ENCODE assay signal across 23 cellular contexts in the genomic region with DNA sequence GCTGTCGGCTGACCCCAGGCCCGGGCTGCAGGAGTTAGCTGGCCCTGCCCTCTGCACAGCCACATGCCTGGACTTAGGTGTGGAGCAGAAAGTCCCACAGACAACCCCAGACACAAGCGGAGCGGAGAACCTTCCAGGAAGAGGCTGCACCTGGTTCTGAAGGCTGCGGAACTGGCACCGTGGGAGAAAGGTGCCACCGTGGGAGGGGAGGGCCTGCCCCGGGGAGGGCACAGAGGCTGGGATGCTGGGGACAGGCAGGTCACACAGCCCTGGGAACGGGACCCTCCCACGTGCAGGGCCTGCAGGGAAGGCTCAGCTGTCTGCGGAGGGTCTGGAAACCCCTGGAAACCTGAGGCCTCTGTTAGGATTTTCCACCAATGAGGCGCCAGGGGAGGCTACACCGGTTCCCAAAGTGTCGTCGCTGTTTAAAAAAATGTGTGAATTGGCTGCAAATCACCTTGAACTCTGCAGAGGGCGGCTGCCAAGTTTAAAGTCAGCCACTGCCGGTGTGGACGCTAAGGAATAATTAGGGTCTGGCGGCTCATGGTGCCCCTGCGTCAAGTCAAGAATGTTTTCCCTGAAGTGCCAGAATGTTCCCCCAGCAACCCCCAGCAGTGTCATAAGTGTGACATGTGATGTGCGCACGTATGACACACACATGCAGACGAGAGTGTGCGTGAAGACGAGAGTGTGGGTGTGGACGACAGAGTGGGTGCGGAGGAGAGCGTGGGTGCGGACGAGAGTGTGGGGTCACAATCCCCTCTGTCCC. TPM values are rescaled to one million over a fixed set of nuclear protein-coding genes. Genes with fewer than 3 reads are reported as not detected.
DNase-seq lines count a peak whose midpoint lies in the region; ATAC-seq, FAIRE-seq and TF ChIP-seq lines count a peak whose summit lies in the region.
"Had no signal": no experiment of that assay in that cellular context is flagged by ENCODE, and none has a peak within 500 bp of the region (broad histone marks: within the 10 kb centered on the region; RNA-seq: fewer than 3 reads in every experiment).

No MANE protein-coding gene starts in this region.

- FAIRE-seq in GM12878 (lab: Jason Lieb, UNC), result no peak
- FAIRE-seq: GM12891 had no signal

- H3K4me1 Mint-ChIP-seq in activated naive CD4-positive, alpha-beta T cell treated with anti-CD3 and anti-CD28 coated beads, Interleukin-2, amount 10 ng/mL, durations not matched to agents 7 days and 5 days, result peaks cover 13% of the 10 kb centered on the region

- no peak for DNase-seq in activated naive CD4-positive, alpha-beta T cell treated with anti-CD3 and anti-CD28 coated beads, Interleukin-2, amount 10 ng/mL, durations not matched to agents 7 days and 5 days
- no peak for DNase-seq in activated naive CD4-positive, alpha-beta T cell treated with anti-CD3 and anti-CD28 coated beads, Interleukin-2, amount 50 U/mL, for 16 hours
- DNase-seq in GM12878 (ENCODE audit: low read depth, low spot score) (no peak), mesendoderm (peak; percentile 71), superior temporal gyrus (ENCODE audit: extremely low spot score) (no peak), EL (no peak)
- DNase-seq: 8988T; Caco-2; DMS53; NCI-H1048; NCI-H1694; NCI-H2107; NCI-H226; NCI-H526 treated with DMSO at 0.1 percent for 48 hours; NK-92 treated with Interleukin-12 subunit alpha and Interleukin-12 subunit beta, amount 100 ng/mL, for 24 hours; PC-3 had no signal

- no peak for TF ChIP-seq CTCF in GM12878 (IDR thresholded peaks at IDR 0.05 in 2 of 3, conservative IDR thresholded peaks at IDR 0.05 in 1 of 3; ENCODE audit: control insufficient read depth in 2 of 3, extremely low read depth in 1 of 3, insufficient read depth in 1 of 3, low read depth in 3 of 3, low read length in 3 of 3)

- no peak for ATAC-seq in GM12878
- no peak for ATAC-seq in GM19023 (IDR thresholded peaks at IDR 0.05; ENCODE audit: unreplicated experiment)
- ATAC-seq in GM21619 (IDR thresholded peaks at IDR 0.05; ENCODE audit: unreplicated experiment), result no peak
- ATAC-seq: PC-3 had no signal

- no peaks in the 10 kb centered on the region for H3K9me3 ChIP-seq in GM12878 (replicated peaks; ENCODE audit: control insufficient read depth, insufficient read depth, low read length)
- H3K9me3 ChIP-seq: HAP-1 had no signal

- no peak overlapping the region for H2BK15ac ChIP-seq in mesendoderm (replicated peaks; ENCODE audit: low read depth)

- SMC1A ChIA-PET in GM12878 (lab: Charles Lee; ENCODE audit: uncharacterized antibody, unreplicated experiment), result no interaction called here

- peaks cover 17% of the 10 kb centered on the region for H3K4me1 ChIP-seq in GM12878 (ENCODE audit: control insufficient read depth, insufficient read depth, low read length)
- peaks cover 2% of the 10 kb centered on the region for H3K4me1 ChIP-seq in mesendoderm (ENCODE audit: control insufficient read depth, low read depth, low read length)
- H3K4me1 ChIP-seq: Caco-2, HAP-1 had no signal

- in situ Hi-C loops in GM12878 (cut with MboI), result no loop called here

- peak overlapping the region; percentile 28 for H3K27ac Mint-ChIP-seq in activated naive CD4-positive, alpha-beta T cell treated with anti-CD3 and anti-CD28 coated beads, Interleukin-2, amount 10 ng/mL, durations not matched to agents 7 days and 5 days

- peak overlapping the region; percentile 42 for H3K56ac ChIP-seq in mesendoderm (ENCODE audit: low read length)

- no TSS peak for BruUV-seq in GM12878 (replicated peaks; lab: Mats Ljungman, UMichigan)

- WGBS in GM12878 (ENCODE audit: insufficient coverage, insufficient replicate concordance, low lambda C conversion rate, missing lambda C conversion rate), result 92% methylated on average over 28 of the region's 30 CpGs
- WGBS in mesendoderm (ENCODE audit: extremely low coverage, insufficient coverage, low lambda C conversion rate), result no CpG with 5 or more reads among the region's 30 CpGs

- no peak overlapping the region for H3K23ac ChIP-seq in mesendoderm (ENCODE audit: low read length)

- H3K4me3 Mint-ChIP-seq in activated naive CD4-positive, alpha-beta T cell treated with anti-CD3 and anti-CD28 coated beads, Interleukin-2, amount 10 ng/mL, durations not matched to agents 7 days and 5 days, result no peak overlapping the region
- H3K4me3 Mint-ChIP-seq: CD14-positive monocyte had no signal

- H2BK5ac ChIP-seq in mesendoderm (ENCODE audit: low read length), result no peak overlapping the region

- no peak overlapping the region for H2BK120ac ChIP-seq in mesendoderm (ENCODE audit: low read depth, low read length)

- no peak overlapping the region for H2AK5ac ChIP-seq in mesendoderm (ENCODE audit: low read length)

- H3K4ac ChIP-seq in mesendoderm (ENCODE audit: low read depth, low read length), result no peak overlapping the region

- peaks cover 8% of the 10 kb centered on the region for H3K9me3 Mint-ChIP-seq in activated naive CD4-positive, alpha-beta T cell treated with anti-CD3 and anti-CD28 coated beads, Interleukin-2, amount 10 ng/mL, durations not matched to agents 7 days and 5 days

- H4K8ac ChIP-seq in mesendoderm (ENCODE audit: low read depth, low read length), result no peak overlapping the region

- H3K79me1 ChIP-seq in mesendoderm (ENCODE audit: low read length), result no peaks in the 10 kb centered on the region

- H3K36me3 Mint-ChIP-seq in activated naive CD4-positive, alpha-beta T cell treated with anti-CD3 and anti-CD28 coated beads, Interleukin-2, amount 10 ng/mL, durations not matched to agents 7 days and 5 days, result no peaks in the 10 kb centered on the region

- peaks cover 3% of the 10 kb centered on the region for H3K79me2 ChIP-seq in GM12878 (ENCODE audit: control insufficient read depth, insufficient read depth, low read length)
- H3K79me2 ChIP-seq in mesendoderm (ENCODE audit: control insufficient read depth, insufficient read depth, low read length), result no peaks in the 10 kb centered on the region

- CTCF ChIA-PET in activated naive CD4-positive, alpha-beta T cell treated with anti-CD3 and anti-CD28 coated beads, Interleukin-2, amount 10 ng/mL, durations not matched to agents 7 days and 5 days (lab: Charles Lee), result no interaction called here
- CTCF ChIA-PET in GM12878 (lab: Yijun Ruan, JAX), result no interaction called here

- H3K4me3 ChIP-seq in GM12878 (no peak overlapping the region), mesendoderm (ENCODE audit: low read length) (no peak overlapping the region)
- H3K4me3 ChIP-seq: HAP-1 had no signal

- H3K27me3 ChIP-seq in GM12878 (replicated peaks in 1 of 2; ENCODE audit: control insufficient read depth in 2 of 2, insufficient read depth in 2 of 2, low read length in 1 of 2) (no peaks in the 10 kb centered on the region), mesendoderm (ENCODE audit: insufficient read depth, low read length, poor library complexity) (no peaks in the 10 kb centered on the region)

- POLR2A ChIA-PET in GM12878 (lab: Charles Lee), result no interaction called here

- RAD21 ChIA-PET in GM12878 (lab: Charles Lee; ENCODE audit: unreplicated experiment), result no interaction called here

- H3K27ac ChIP-seq in GM12878 (ENCODE audit: control insufficient read depth, insufficient read depth) (no peak overlapping the region), mesendoderm (ENCODE audit: low read depth, low read length) (no peak overlapping the region)

- TF ChIP-seq POLR2A in GM12878 (IDR thresholded peaks at IDR 0.05; ENCODE audit: low read depth, low read length), result no peak

- H3K4me2 ChIP-seq in GM12878 (ENCODE audit: control insufficient read depth, insufficient read depth) (no peak overlapping the region), mesendoderm (ENCODE audit: low read length) (no peak overlapping the region)

- no peaks in the 10 kb centered on the region for H3K27me3 Mint-ChIP-seq in activated naive CD4-positive, alpha-beta T cell treated with anti-CD3 and anti-CD28 coated beads, Interleukin-2, amount 10 ng/mL, durations not matched to agents 7 days and 5 days

- H3K9ac ChIP-seq in GM12878 (ENCODE audit: control insufficient read depth, insufficient read depth, low read length) (no peak overlapping the region), mesendoderm (ENCODE audit: low read length) (no peak overlapping the region)

- TF ChIP-seq EP300 in GM12878 (IDR thresholded peaks at IDR 0.05; ENCODE audit: borderline replicate concordance in 1 of 2, control insufficient read depth in 1 of 2, low read depth in 2 of 2, low read length in 2 of 2), result no peak

- no peak for TF ChIP-seq RAD21 in GM12878 (IDR thresholded peaks at IDR 0.05; ENCODE audit: insufficient read depth, low read depth, low read length)

- H2AFZ ChIP-seq in GM12878 (ENCODE audit: control insufficient read depth, low read depth, low read length), result no peak overlapping the region

- no peak overlapping the region for H4K5ac ChIP-seq in mesendoderm (ENCODE audit: low read length)

- intact Hi-C loops in GM12878 (cut with micrococcal nuclease; ENCODE audit: unreplicated experiment), result no loop called here

- H3K18ac ChIP-seq in mesendoderm (ENCODE audit: low read length), result no peak overlapping the region

- H4K20me1 ChIP-seq in GM12878 (ENCODE audit: control insufficient read depth, insufficient read depth), result peaks cover 3% of the 10 kb centered on the region; the same call in 1 of the 2 replicates

- H3K36me3 ChIP-seq in GM12878 (ENCODE audit: control insufficient read depth in 2 of 2, insufficient read depth in 2 of 2, low read length in 1 of 2) (peaks cover 0 to 4% of the 10 kb centered on the region in 2 experiments; a peak in 3 of 4 replicates), mesendoderm (ENCODE audit: control insufficient read depth, insufficient read depth, low read length) (no peaks in the 10 kb centered on the region)
- H3K36me3 ChIP-seq: HAP-1 had no signal

RNA-seq across cellular contexts. Expression of a gene that starts 50.9 kb away (rescaled TPM):
- total RNA-seq in GM12878 (2013; cell fraction: nucleolus; rRNA removed), result not detected in 2 replicates
- total RNA-seq in GM12878 (2014; rRNA removed) (not detected in 2 replicates), GM12878 (2014; rRNA removed; fragmentation: Illumina TruSeq; extraction: Trizol) (not detected in 2 replicates), GM12878 (2021) (not detected in 2 replicates)
- not detected for polyA plus RNA-seq in GM12878 (2011; ENCODE audit: low read depth)
- polyA plus RNA-seq in GM12878 (2011; rRNA removed) (not detected in 2 replicates), GM12878 (2014; fragmentation: Illumina TruSeq; extraction: Trizol) (not detected in 2 replicates), GM12878 (2014; fragmentation: Nextera tagmentation; extraction: Ambion mirVana) (not detected), GM12878 (2014; rRNA removed) (0.06 TPM in 1 of 2 replicates, not detected in the other), GM12878 (2016; fragmentation: Nextera tagmentation; extraction: Ambion mirVana) (not detected)
- not detected in 2 replicates for polyA plus RNA-seq in GM12878 (2011; cell fraction: cytosol; rRNA removed)
- polyA plus RNA-seq in GM12878 (2011; cell fraction: nucleus; rRNA removed), result 0.19 and 0.50 TPM in 2 replicates
- 0.14 and 0.16 TPM in 2 replicates for polyA plus RNA-seq in GM12878 (2012)
- not detected in 2 replicates for polyA minus RNA-seq in GM12878 (2011; rRNA and poly(A)+ RNA removed)
- polyA minus RNA-seq in GM12878 (2011; cell fraction: cytosol; rRNA and poly(A)+ RNA removed), result not detected in 2 replicates
- not detected in 2 replicates for polyA minus RNA-seq in GM12878 (2011; cell fraction: nucleus; rRNA and poly(A)+ RNA removed)
- not detected for polyA plus RNA-seq in mesendoderm (2013, experiment 1 of 2)
- polyA plus RNA-seq in mesendoderm (2013, experiment 2 of 2), result not detected
- total RNA-seq: Caco-2, G401, PC-3, SK-MEL-5 had no signal
- polyA plus RNA-seq: CD14-positive monocyte had no signal

RNA-seq across cellular contexts. Expression of a gene that starts 59.7 kb away (rescaled TPM):
- 44.9 and 56.6 TPM in 2 replicates for total RNA-seq in GM12878 (2013; cell fraction: nucleolus; rRNA removed)
- 2.3 and 2.8 TPM in 2 replicates for total RNA-seq in GM12878 (2014; rRNA removed)
- total RNA-seq in GM12878 (2014; rRNA removed; fragmentation: Illumina TruSeq; extraction: Trizol), result 1.3 and 1.5 TPM in 2 replicates
- 35.4 and 42.6 TPM in 2 replicates for total RNA-seq in GM12878 (2021)
- polyA plus RNA-seq in GM12878 (2011; ENCODE audit: low read depth), result 4.5 TPM
- 0.75 and 1.6 TPM in 2 replicates for polyA plus RNA-seq in GM12878 (2011; rRNA removed)
- 1.8 and 2.5 TPM in 2 replicates for polyA plus RNA-seq in GM12878 (2011; cell fraction: cytosol; rRNA removed)
- 18.7 and 22.6 TPM in 2 replicates for polyA plus RNA-seq in GM12878 (2011; cell fraction: nucleus; rRNA removed)
- polyA plus RNA-seq in GM12878 (2012), result 12.9 and 17.4 TPM in 2 replicates
- 5.6 and 6.6 TPM in 2 replicates for polyA plus RNA-seq in GM12878 (2014; fragmentation: Illumina TruSeq; extraction: Trizol)
- polyA plus RNA-seq in GM12878 (2014; fragmentation: Nextera tagmentation; extraction: Ambion mirVana), result 1 to 10 TPM in 1 of 2 experiments, under 1 TPM in 1; 0.69 to 1.5 TPM
- polyA plus RNA-seq in GM12878 (2014; rRNA removed), result 10.2 and 15.6 TPM in 2 replicates
- polyA plus RNA-seq in GM12878 (2016; fragmentation: Nextera tagmentation; extraction: Ambion mirVana), result 10 to 100 TPM; 14.2 to 14.9 TPM
- 1.7 and 7.0 TPM in 2 replicates for polyA minus RNA-seq in GM12878 (2011; rRNA and poly(A)+ RNA removed)
- 4.5 and 5.3 TPM in 2 replicates for polyA minus RNA-seq in GM12878 (2011; cell fraction: cytosol; rRNA and poly(A)+ RNA removed)
- polyA minus RNA-seq in GM12878 (2011; cell fraction: nucleus; rRNA and poly(A)+ RNA removed), result 4.8 and 7.7 TPM in 2 replicates
- polyA plus RNA-seq in mesendoderm (2013, experiment 1 of 2), result 0.20 TPM
- 0.21 TPM for polyA plus RNA-seq in mesendoderm (2013, experiment 2 of 2)
- total RNA-seq: PC-3, SK-MEL-5 had no signal
